In the genomic region with DNA sequence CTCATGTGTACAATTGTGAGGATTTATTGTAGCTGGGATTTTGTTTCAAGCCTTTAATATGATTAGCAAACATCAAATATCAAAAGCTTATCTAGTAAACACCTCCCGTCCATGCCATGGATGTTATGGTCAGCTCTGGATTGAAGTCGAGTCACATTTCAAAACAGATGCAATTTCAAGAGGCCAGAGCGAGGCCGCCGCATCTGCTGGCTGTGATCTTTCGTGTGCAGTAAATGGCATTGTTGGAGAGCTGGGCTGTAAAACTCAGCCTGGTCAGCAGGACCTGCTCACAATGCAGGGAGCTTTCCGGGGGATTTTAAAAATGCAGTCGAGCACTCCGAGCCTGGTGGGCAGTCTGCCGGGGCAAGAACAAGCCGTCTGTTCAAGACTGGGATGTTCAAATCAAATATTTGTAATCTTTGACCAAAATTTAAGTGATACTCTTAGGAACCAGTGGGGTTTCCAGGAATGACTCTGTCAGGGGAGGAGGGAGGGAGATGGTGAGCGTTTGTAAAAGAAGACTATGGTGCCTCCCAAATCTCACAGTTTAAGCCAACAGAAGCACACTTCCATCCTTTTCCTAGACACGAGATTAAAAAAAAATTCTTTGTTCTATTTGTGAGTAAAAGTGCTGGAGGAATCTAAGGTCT, we compare ENCODE assay signal across 17 cellular contexts.
DNase-seq lines count a peak whose midpoint lies in the region; ATAC-seq and TF ChIP-seq lines count a peak whose summit lies in the region.
"Had no signal": no experiment of that assay in that cellular context is flagged by ENCODE, and none has a peak within 500 bp of the region (broad histone marks: within the 10 kb centered on the region; RNA-seq: fewer than 3 reads in every experiment).

No MANE protein-coding gene starts in this region.

- no peaks in the 10 kb centered on the region for H3K27me3 Mint-ChIP-seq in neural crest cell (ENCODE audit: low read depth)
- H3K27me3 Mint-ChIP-seq in effector memory CD8-positive, alpha-beta T cell: no peaks in the 10 kb centered on the region
- H3K27me3 Mint-ChIP-seq: CD8-positive, alpha-beta memory T cell had no signal

- H3K9me3 Mint-ChIP-seq in neural crest cell: peaks cover 3% of the 10 kb centered on the region
- H3K9me3 Mint-ChIP-seq in effector memory CD8-positive, alpha-beta T cell: peaks cover 0 to 8% of the 10 kb centered on the region in 2 donors

- no peaks in the 10 kb centered on the region for H3K27me3 ChIP-seq in SJCRH30

- TF ChIP-seq CTCF in neural crest cell (conservative IDR thresholded peaks at IDR 0.05): no peak

- no peak for ATAC-seq in left cardiac atrium
- ATAC-seq in effector memory CD8-positive, alpha-beta T cell (replicated peaks): no peak
- ATAC-seq: Panc1 had no signal

- H3K27ac Mint-ChIP-seq in neural crest cell (ENCODE audit: unreplicated experiment): peak overlapping the region; percentile 93
- no peak overlapping the region for H3K27ac Mint-ChIP-seq in effector memory CD8-positive, alpha-beta T cell
- H3K27ac Mint-ChIP-seq: B cell; CD8-positive, alpha-beta memory T cell had no signal

- no peaks in the 10 kb centered on the region for H3K36me3 Mint-ChIP-seq in neural crest cell (ENCODE audit: low read depth)
- no peaks in the 10 kb centered on the region for H3K36me3 Mint-ChIP-seq in effector memory CD8-positive, alpha-beta T cell (ENCODE audit: insufficient read depth)
- H3K36me3 Mint-ChIP-seq: CD8-positive, alpha-beta memory T cell had no signal

- DNase-seq in SJCRH30 (peak; percentile 94 to 98), globus pallidus (ENCODE audit: low spot score) (peak; percentile 63), neural crest cell (ENCODE audit: low read depth, low spot score) (peak; percentile 18), substantia nigra (lab: John Stamatoyannopoulos, UW) (peak in 14 of 49 donors; percentile 10 to 53 (median 22)), left cardiac atrium (no peak), germinal center (ENCODE audit: low spot score) (no peak)
- DNase-seq in effector memory CD8-positive, alpha-beta T cell: no peak
- DNase-seq: CD8-positive, alpha-beta memory T cell; GF-D8; GM23248; MV-4-11; NCI-H1436; NCI-H2081; NCI-H2227 treated with DMSO at 0.1 percent for 48 hours; Right ventricle myocardium superior had no signal

- no peaks in the 10 kb centered on the region for H3K36me3 ChIP-seq in SJCRH30

- intact Hi-C loops in left cardiac atrium (cut with DNase I): no loop called here

- H3K27ac ChIP-seq in SJCRH30 (peak overlapping the region; percentile 97), substantia nigra (ENCODE audit: low read depth, low read length, poor library complexity, severe bottlenecking) (peak overlapping the region; percentile 69)
- H3K27ac ChIP-seq: GM23248 had no signal

- H3K4me1 Mint-ChIP-seq in neural crest cell: peaks cover 64% of the 10 kb centered on the region
- H3K4me1 Mint-ChIP-seq in effector memory CD8-positive, alpha-beta T cell (ENCODE audit: low read depth in 2 of 2): no peaks in the 10 kb centered on the region
- H3K4me1 Mint-ChIP-seq: B cell; CD8-positive, alpha-beta memory T cell had no signal

- H3K9me3 ChIP-seq in SJCRH30 (replicated peaks): no peaks in the 10 kb centered on the region

- H3K4me3 ChIP-seq in SJCRH30: peak overlapping the region; percentile 37
- H3K4me3 ChIP-seq: GM23248 had no signal

- H3K4me1 ChIP-seq in SJCRH30: peaks cover 47% of the 10 kb centered on the region

- H3K4me3 Mint-ChIP-seq in neural crest cell: peak overlapping the region; percentile 77
- H3K4me3 Mint-ChIP-seq in effector memory CD8-positive, alpha-beta T cell: no peak overlapping the region
- H3K4me3 Mint-ChIP-seq: B cell; CD8-positive, alpha-beta memory T cell had no signal

Comparison
In these comparisons a context has a peak if more than half of its experiments do, and no peak if none do; other contexts are left out.
1. DNase-seq: peak in SJCRH30 (2 of 2), globus pallidus (single experiment) and neural crest cell (single experiment); none in left cardiac atrium (single experiment), germinal center (single experiment) and effector memory CD8-positive, alpha-beta T cell (0 of 3).